In the genomic region with DNA sequence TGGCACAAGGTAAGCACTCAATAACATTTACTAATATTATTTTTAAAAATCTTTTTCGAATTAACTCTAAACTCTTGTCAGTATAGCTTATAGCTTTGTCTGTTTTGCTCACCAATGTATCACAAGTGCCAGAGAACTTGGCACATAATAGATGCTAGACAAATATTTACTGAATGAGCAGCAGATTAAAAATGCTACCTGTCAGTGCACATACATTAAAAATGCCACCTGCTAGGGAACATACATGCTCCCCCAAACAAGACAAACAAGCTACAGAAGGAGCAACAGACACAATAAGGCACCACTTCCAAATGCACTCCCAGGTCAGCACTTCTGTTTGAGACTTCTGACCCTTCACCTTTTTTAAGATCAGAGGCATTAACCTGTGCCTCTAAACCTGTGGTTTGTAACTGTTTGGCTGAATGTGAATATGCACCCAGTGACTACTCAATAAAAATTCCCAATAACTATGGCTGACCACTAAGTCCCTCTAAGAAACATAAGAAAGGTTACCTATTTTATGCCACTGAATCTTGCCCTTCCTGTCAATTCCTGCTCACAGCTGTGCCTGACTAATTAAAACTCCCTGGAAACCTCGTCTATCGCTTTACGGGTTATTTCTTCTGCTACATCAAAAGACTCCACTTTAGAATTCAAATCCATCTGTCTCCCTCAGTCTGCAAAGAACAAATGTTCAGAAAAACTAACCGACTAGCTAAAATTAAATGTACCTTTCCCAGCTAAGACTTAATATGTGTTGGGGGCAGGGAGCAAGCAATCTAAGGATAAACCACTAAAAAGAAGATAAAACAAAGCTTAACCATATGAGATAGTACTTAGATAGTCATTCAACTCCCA, we compare ENCODE assay signal across 16 cellular contexts. TPM values are rescaled to one million over a fixed set of nuclear protein-coding genes. Genes with fewer than 3 reads are reported as not detected.
A peak's percentile ranks its signal among the peaks of the same experiment; 100 is the strongest.
DNase-seq lines count a peak whose midpoint lies in the region; TF ChIP-seq lines count a peak whose summit lies in the region.
"Had no signal": no experiment of that assay in that cellular context is flagged by ENCODE, and none has a peak within 500 bp of the region (broad histone marks: within the 10 kb centered on the region; RNA-seq: fewer than 3 reads in every experiment).

No MANE protein-coding gene starts in this region.

- H3K4me3 ChIP-seq in HEK293 (ENCODE audit: low read depth, low read length) (no peak overlapping the region), hepatocyte (no peak overlapping the region)
- H3K4me3 ChIP-seq: SJSA1 had no signal

- H3K9me2 ChIP-seq in hepatocyte (replicated peaks; ENCODE audit: insufficient read depth) = no peaks in the 10 kb centered on the region

- H3K4me1 ChIP-seq in HEK293 (ENCODE audit: control insufficient read depth, insufficient read depth, low read length) (peaks cover 12% of the 10 kb centered on the region), hepatocyte (ENCODE audit: insufficient read depth) (no peaks in the 10 kb centered on the region)
- H3K4me1 ChIP-seq: SJSA1 had no signal

- DNase-seq in NCI-H345 (lab: John Stamatoyannopoulos, UW) = peak; percentile 51
- DNase-seq in caudate nucleus (lab: John Stamatoyannopoulos, UW) = peak in 2 of 61 donors; percentile 4 to 35
- DNase-seq in progenitor cell of endocrine pancreas (ENCODE audit: low spot score, unreplicated experiment) = no peak
- no peak for DNase-seq in hepatocyte (ENCODE audit: low spot score)
- no peak for DNase-seq in activated effector memory CD4-positive, alpha-beta T cell treated with anti-CD3 and anti-CD28 coated beads, Interleukin-2, amount 50 U/mL, for 16 hours
- DNase-seq in activated CD4-positive, alpha-beta T cell treated with anti-CD3 and anti-CD28 coated beads, Interleukin-2, amount 50 U/mL, for 1 hour = no peak
- DNase-seq: activated CD4-positive, alpha-beta T cell treated with anti-CD3 and anti-CD28 coated beads, Interleukin-2, amount 10 ng/mL, durations not matched to agents 24 days and 14 days; activated naive CD8-positive, alpha-beta T cell treated with anti-CD3 and anti-CD28 coated beads, Interleukin-2, amount 10 ng/mL, durations not matched to agents 7 days and 5 days; endodermal cell; NCI-H187; retina; stimulated activated CD4-positive, alpha-beta T cell treated with anti-CD3 and anti-CD28 coated beads, Interleukin-15, amount 100 ng/mL, for 24 hours had no signal

- POLR2A ChIA-PET in HEK293 (lab: Yijun Ruan, JAX) = no interaction called here

- H3K27me3 Mint-ChIP-seq in progenitor cell of endocrine pancreas = no peaks in the 10 kb centered on the region
- H3K27me3 Mint-ChIP-seq: activated CD4-positive, alpha-beta T cell treated with anti-CD3 and anti-CD28 coated beads, Interleukin-2, amount 10 ng/mL, durations not matched to agents 24 days and 14 days; activated naive CD8-positive, alpha-beta T cell treated with anti-CD3 and anti-CD28 coated beads, Interleukin-2, amount 10 ng/mL, durations not matched to agents 7 days and 5 days; natural killer cell treated with Interleukin-12 subunit alpha and Interleukin-12 subunit beta and Interleukin-15 and Interleukin-18, amount 100 ng/mL, for 72 hours had no signal

- H3K27ac Mint-ChIP-seq in progenitor cell of endocrine pancreas = peak overlapping the region; percentile 62
- H3K27ac Mint-ChIP-seq: activated CD4-positive, alpha-beta T cell treated with anti-CD3 and anti-CD28 coated beads, Interleukin-2, amount 10 ng/mL, durations not matched to agents 24 days and 14 days; activated naive CD8-positive, alpha-beta T cell treated with anti-CD3 and anti-CD28 coated beads, Interleukin-2, amount 10 ng/mL, durations not matched to agents 7 days and 5 days; endodermal cell; natural killer cell treated with Interleukin-12 subunit alpha and Interleukin-12 subunit beta and Interleukin-15 and Interleukin-18, amount 100 ng/mL, for 72 hours had no signal

- peaks cover 4% of the 10 kb centered on the region for H3K36me3 Mint-ChIP-seq in progenitor cell of endocrine pancreas (ENCODE audit: insufficient read depth)
- H3K36me3 Mint-ChIP-seq: natural killer cell treated with Interleukin-12 subunit alpha and Interleukin-12 subunit beta and Interleukin-15 and Interleukin-18, amount 100 ng/mL, for 72 hours had no signal

- H3K9me3 ChIP-seq in HEK293 (ENCODE audit: control insufficient read depth, insufficient read depth, low read depth, low read length) (no peaks in the 10 kb centered on the region), hepatocyte (ENCODE audit: low read depth) (no peaks in the 10 kb centered on the region)
- H3K9me3 ChIP-seq: SJSA1 had no signal

- H3K4me1 Mint-ChIP-seq in progenitor cell of endocrine pancreas (ENCODE audit: low read depth) = peaks cover 10% of the 10 kb centered on the region

- WGBS in hepatocyte (ENCODE audit: low lambda C conversion rate, missing lambda C conversion rate) = 58% methylated on average over 5 of the region's 5 CpGs

- peaks cover 49% of the 10 kb centered on the region for H4K20me1 ChIP-seq in hepatocyte (ENCODE audit: insufficient read depth, poor library complexity, severe bottlenecking)

- H3K27ac ChIP-seq in HEK293 (ENCODE audit: extremely low read depth, low read depth, low read length) = no peak overlapping the region
- peak overlapping the region; percentile 19 for H3K27ac ChIP-seq in caudate nucleus (ENCODE audit: low read depth, low read length)
- H3K27ac ChIP-seq in hepatocyte = no peak overlapping the region
- H3K27ac ChIP-seq: KMS-11, SJSA1 had no signal

- no peak for TF ChIP-seq CTCF in HEK293 (tag by site-specific recombination; IDR thresholded peaks at IDR 0.05)
- no peak for TF ChIP-seq CTCF in progenitor cell of endocrine pancreas (IDR thresholded peaks at IDR 0.05; ENCODE audit: unreplicated experiment)
- TF ChIP-seq CTCF in hepatocyte (IDR thresholded peaks at IDR 0.05; ENCODE audit: poor library complexity) = no peak

- no peak overlapping the region for H2AFZ ChIP-seq in hepatocyte

- CTCF ChIA-PET in HEK293 (lab: Yijun Ruan, JAX) = interaction anchor here (0.6 to 1.2 kb wide), 2 partner anchors 9 to 20 kb away, joined by 3 to 4 read pairs; no protein-coding TSS in a partner anchor

- no peaks in the 10 kb centered on the region for H3K27me3 ChIP-seq in hepatocyte
- H3K27me3 ChIP-seq: SJSA1 had no signal

- no peaks in the 10 kb centered on the region for H3K9me3 Mint-ChIP-seq in progenitor cell of endocrine pancreas (ENCODE audit: low read depth)
- H3K9me3 Mint-ChIP-seq: activated CD4-positive, alpha-beta T cell treated with anti-CD3 and anti-CD28 coated beads, Interleukin-2, amount 10 ng/mL, durations not matched to agents 24 days and 14 days; activated naive CD8-positive, alpha-beta T cell treated with anti-CD3 and anti-CD28 coated beads, Interleukin-2, amount 10 ng/mL, durations not matched to agents 7 days and 5 days; endodermal cell; natural killer cell treated with Interleukin-12 subunit alpha and Interleukin-12 subunit beta and Interleukin-15 and Interleukin-18, amount 100 ng/mL, for 72 hours had no signal

- H3K4me3 Mint-ChIP-seq in progenitor cell of endocrine pancreas (ENCODE audit: low read depth) = no peak overlapping the region
- H3K4me3 Mint-ChIP-seq: activated CD4-positive, alpha-beta T cell treated with anti-CD3 and anti-CD28 coated beads, Interleukin-2, amount 10 ng/mL, durations not matched to agents 24 days and 14 days; activated naive CD8-positive, alpha-beta T cell treated with anti-CD3 and anti-CD28 coated beads, Interleukin-2, amount 10 ng/mL, durations not matched to agents 7 days and 5 days; endodermal cell; natural killer cell treated with Interleukin-12 subunit alpha and Interleukin-12 subunit beta and Interleukin-15 and Interleukin-18, amount 100 ng/mL, for 72 hours had no signal

- no peak overlapping the region for H3K4me2 ChIP-seq in hepatocyte
- H3K4me2 ChIP-seq: KMS-11 had no signal

- no peaks in the 10 kb centered on the region for H3K36me3 ChIP-seq in HEK293 (ENCODE audit: control insufficient read depth in 2 of 2, insufficient read depth in 1 of 2, low read length in 2 of 2)
- no peaks in the 10 kb centered on the region for H3K36me3 ChIP-seq in hepatocyte (replicated peaks; ENCODE audit: insufficient read depth, low read depth)
- H3K36me3 ChIP-seq: SJSA1 had no signal

- peaks cover 99% of the 10 kb centered on the region for H3K79me2 ChIP-seq in hepatocyte

TF ChIP-seq in HEK293, 187 proteins besides CTCF, POLR2A, EP300 and RAD21:
- TF ChIP-seq, protein P1, sequence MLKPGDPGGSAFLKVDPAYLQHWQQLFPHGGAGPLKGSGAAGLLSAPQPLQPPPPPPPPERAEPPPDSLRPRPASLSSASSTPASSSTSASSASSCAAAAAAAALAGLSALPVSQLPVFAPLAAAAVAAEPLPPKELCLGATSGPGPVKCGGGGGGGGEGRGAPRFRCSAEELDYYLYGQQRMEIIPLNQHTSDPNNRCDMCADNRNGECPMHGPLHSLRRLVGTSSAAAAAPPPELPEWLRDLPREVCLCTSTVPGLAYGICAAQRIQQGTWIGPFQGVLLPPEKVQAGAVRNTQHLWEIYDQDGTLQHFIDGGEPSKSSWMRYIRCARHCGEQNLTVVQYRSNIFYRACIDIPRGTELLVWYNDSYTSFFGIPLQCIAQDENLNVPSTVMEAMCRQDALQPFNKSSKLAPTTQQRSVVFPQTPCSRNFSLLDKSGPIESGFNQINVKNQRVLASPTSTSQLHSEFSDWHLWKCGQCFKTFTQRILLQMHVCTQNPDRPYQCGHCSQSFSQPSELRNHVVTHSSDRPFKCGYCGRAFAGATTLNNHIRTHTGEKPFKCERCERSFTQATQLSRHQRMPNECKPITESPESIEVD (tag by site-specific recombination; IDR thresholded peaks at IDR 0.05) = peak; percentile 16; the same call in 1 of the 2 replicates
- TF ChIP-seq ZNF623 (tag by site-specific recombination; IDR thresholded peaks at IDR 0.05) (no peak), OSR2 (tag by site-specific recombination; IDR thresholded peaks at IDR 0.05) (0 out of 2 replicates have a peak, but pooled peaks have one; percentile 24)

RNA-seq across cellular contexts. Expression of a gene that starts 41.0 kb away (rescaled TPM):
- total RNA-seq in progenitor cell of endocrine pancreas (86.7 and 88.8 TPM in 2 replicates), hepatocyte (25.8 and 27.1 TPM in 2 replicates)
- 22.7 and 23.0 TPM in 2 replicates for polyA plus RNA-seq in hepatocyte
